In genomic region chr3:137035631-137036030, GRCh38 we compare ENCODE assay signal across 1 cellular context.
TF ChIP-seq lines count a peak whose summit lies in the region.

No MANE protein-coding gene starts in this region.

TF ChIP-seq in H1, 55 proteins besides CTCF, POLR2A, EP300 and RAD21:
- TF ChIP-seq EGR1 (IDR thresholded peaks at IDR 0.05; ENCODE audit: borderline replicate concordance, low read depth, low read length) = no peak
- TF ChIP-seq MAX (IDR thresholded peaks at IDR 0.05) = peak; percentile 62
- peak; percentile 25; the same call in 1 of the 2 replicates for TF ChIP-seq E2F6 (IDR thresholded peaks at IDR 0.05)
- peak in 1 of 2 experiments; percentile 57; a peak in 1 of 4 replicates for TF ChIP-seq SIN3A (conservative IDR thresholded peaks at IDR 0.05 in 1 of 2, IDR thresholded peaks at IDR 0.05 in 1 of 2; ENCODE audit: low read depth in 1 of 2, low read length in 2 of 2)
TF ChIP-seq in H1: peak in this region for 3.
